ENCODE assay signal across 28 cellular contexts in genomic region chr2:228082571-228082970, GRCh38.
"Had no signal": no experiment of that assay in that cellular context is flagged by ENCODE, and none has a peak within 500 bp of the region (broad histone marks: within the 10 kb centered on the region; RNA-seq: fewer than 3 reads in every experiment).

No MANE protein-coding gene starts in this region.

- ATAC-seq: stimulated activated effector memory CD8-positive, alpha-beta T cell treated with anti-CD3 and anti-CD28 coated beads, Interleukin-12 subunit alpha, Interleukin-12 subunit beta, amount 100 ng/mL, for 72 hours; stimulated activated memory B cell treated with anti-CD40 and anti-IgM and Interleukin-4, amounts not matched to agents 10 μg/mL and 1 μg/mL and 100 μg/mL, for 72 hours; stimulated activated naive B cell treated with anti-CD40 and anti-IgM and Interleukin-4, amounts not matched to agents 10 μg/mL and 1 μg/mL and 100 μg/mL, for 72 hours; stimulated activated naive CD8-positive, alpha-beta T cell treated with anti-CD3 and anti-CD28 coated beads, Interleukin-15, amount 100 ng/mL, for 72 hours; stimulated activated naive CD8-positive, alpha-beta T cell treated with anti-CD3 and anti-CD28 coated beads, Interleukin-15, Interleukin-2, amounts not matched to agents 100 U/mL and 50 U/mL, for 24 hours; upper lobe of right lung had no signal

- H3K27me3 ChIP-seq: stomach, suprapubic skin, testis, thyroid gland, tibial artery, tibial nerve, upper lobe of left lung, upper lobe of right lung, uterus, vagina had no signal

- DNase-seq: stimulated activated CD4-positive, alpha-beta T cell treated with anti-CD3 and anti-CD28 coated beads, Interleukin-2, amount 100 ng/mL, for 24 hours; stimulated activated CD4-positive, alpha-beta T cell treated with anti-CD3 and anti-CD28 coated beads, Interleukin-2, amount 100 ng/mL, for 48 hours; stimulated activated CD4-positive, alpha-beta T cell treated with anti-CD3 and anti-CD28 coated beads, Interleukin-4, amount 100 ng/mL, for 1 hour; stimulated activated CD4-positive, alpha-beta T cell treated with anti-CD3 and anti-CD28 coated beads, Interleukin-4, amount 100 ng/mL, for 24 hours; stimulated activated CD4-positive, alpha-beta T cell treated with anti-CD3 and anti-CD28 coated beads, Interleukin-4, amount 100 ng/mL, for 4 hours; stimulated activated CD8-positive, alpha-beta memory T cell treated with anti-CD3 and anti-CD28 coated beads, Interleukin-4, amount 100 ng/mL, for 48 hours; stimulated activated naive B cell treated with anti-CD40 and anti-IgM and Interleukin-4, amounts not matched to agents 10 μg/mL and 1 μg/mL and 100 μg/mL, for 72 hours; stimulated activated naive CD4-positive, alpha-beta T cell; stimulated activated naive CD4-positive, alpha-beta T cell treated with Interleukin-2 at 50 U/mL for 16 hours; stimulated activated naive CD8-positive, alpha-beta T cell treated with anti-CD3 and anti-CD28 coated beads, Interleukin-15, amount 100 ng/mL, for 72 hours; stimulated activated naive CD8-positive, alpha-beta T cell treated with anti-CD3 and anti-CD28 coated beads, Interleukin-15, Interleukin-2, amounts not matched to agents 100 U/mL and 50 U/mL, for 24 hours; stomach; substantia nigra; testis; thyroid gland; tibial artery; trophoblast cell; upper lobe of left lung; upper lobe of right lung; uterus had no signal

- H3K27ac ChIP-seq: stomach, suprapubic skin, testis, thoracic aorta, thyroid gland, tibial artery, tibial nerve, upper lobe of left lung, upper lobe of right lung, uterus, vagina had no signal

- H3K9me3 ChIP-seq: stomach, suprapubic skin, testis, thoracic aorta, thyroid gland, tibial artery, tibial nerve, upper lobe of right lung, uterus, vagina had no signal

- H3K27ac Mint-ChIP-seq: stimulated activated effector memory CD8-positive, alpha-beta T cell treated with anti-CD3 and anti-CD28 coated beads, Interleukin-12 subunit alpha, Interleukin-12 subunit beta, amount 100 ng/mL, for 72 hours; stimulated activated memory B cell treated with anti-CD40 and anti-IgM and Interleukin-4, amounts not matched to agents 10 μg/mL and 1 μg/mL and 100 μg/mL, for 72 hours; stimulated activated naive B cell treated with anti-CD40 and anti-IgM and Interleukin-4, amounts not matched to agents 10 μg/mL and 1 μg/mL and 100 μg/mL, for 72 hours; stimulated activated naive CD8-positive, alpha-beta T cell treated with anti-CD3 and anti-CD28 coated beads, Interleukin-15, amount 100 ng/mL, for 72 hours; stimulated activated naive CD8-positive, alpha-beta T cell treated with anti-CD3 and anti-CD28 coated beads, Interleukin-15, Interleukin-2, amounts not matched to agents 100 ng/mL and 50 ng/mL, for 24 hours; type B pancreatic cell had no signal

- H3K36me3 ChIP-seq: stomach, suprapubic skin, thoracic aorta, thyroid gland, tibial artery, tibial nerve, upper lobe of left lung, upper lobe of right lung, uterus, vagina had no signal

- H3K4me1 ChIP-seq: stomach, suprapubic skin, testis, thyroid gland, tibial artery, tibial nerve, upper lobe of left lung, upper lobe of right lung, uterus, vagina had no signal

- H3K4me3 Mint-ChIP-seq: stimulated activated effector memory CD8-positive, alpha-beta T cell treated with anti-CD3 and anti-CD28 coated beads, Interleukin-12 subunit alpha, Interleukin-12 subunit beta, amount 100 ng/mL, for 72 hours; stimulated activated memory B cell treated with anti-CD40 and anti-IgM and Interleukin-4, amounts not matched to agents 10 μg/mL and 1 μg/mL and 100 μg/mL, for 72 hours; stimulated activated naive B cell treated with anti-CD40 and anti-IgM and Interleukin-4, amounts not matched to agents 10 μg/mL and 1 μg/mL and 100 μg/mL, for 72 hours; stimulated activated naive CD8-positive, alpha-beta T cell treated with anti-CD3 and anti-CD28 coated beads, Interleukin-15, amount 100 ng/mL, for 72 hours; stimulated activated naive CD8-positive, alpha-beta T cell treated with anti-CD3 and anti-CD28 coated beads, Interleukin-15, Interleukin-2, amounts not matched to agents 100 ng/mL and 50 ng/mL, for 24 hours; type B pancreatic cell had no signal

- H3K36me3 Mint-ChIP-seq: stimulated activated effector memory CD8-positive, alpha-beta T cell treated with anti-CD3 and anti-CD28 coated beads, Interleukin-12 subunit alpha, Interleukin-12 subunit beta, amount 100 ng/mL, for 72 hours; stimulated activated memory B cell treated with anti-CD40 and anti-IgM and Interleukin-4, amounts not matched to agents 10 μg/mL and 1 μg/mL and 100 μg/mL, for 72 hours; stimulated activated naive B cell treated with anti-CD40 and anti-IgM and Interleukin-4, amounts not matched to agents 10 μg/mL and 1 μg/mL and 100 μg/mL, for 72 hours; type B pancreatic cell had no signal

- H3K4me1 Mint-ChIP-seq: stimulated activated effector memory CD8-positive, alpha-beta T cell treated with anti-CD3 and anti-CD28 coated beads, Interleukin-12 subunit alpha, Interleukin-12 subunit beta, amount 100 ng/mL, for 72 hours; stimulated activated memory B cell treated with anti-CD40 and anti-IgM and Interleukin-4, amounts not matched to agents 10 μg/mL and 1 μg/mL and 100 μg/mL, for 72 hours; stimulated activated naive B cell treated with anti-CD40 and anti-IgM and Interleukin-4, amounts not matched to agents 10 μg/mL and 1 μg/mL and 100 μg/mL, for 72 hours; stimulated activated naive CD8-positive, alpha-beta T cell treated with anti-CD3 and anti-CD28 coated beads, Interleukin-15, amount 100 ng/mL, for 72 hours had no signal

- H3K4me3 ChIP-seq: stomach, suprapubic skin, testis, thoracic aorta, thyroid gland, tibial artery, tibial nerve, upper lobe of left lung, upper lobe of right lung, uterus, vagina had no signal

- H3K27me3 Mint-ChIP-seq: stimulated activated memory B cell treated with anti-CD40 and anti-IgM and Interleukin-4, amounts not matched to agents 10 μg/mL and 1 μg/mL and 100 μg/mL, for 72 hours; stimulated activated naive B cell treated with anti-CD40 and anti-IgM and Interleukin-4, amounts not matched to agents 10 μg/mL and 1 μg/mL and 100 μg/mL, for 72 hours; stimulated activated naive CD8-positive, alpha-beta T cell treated with anti-CD3 and anti-CD28 coated beads, Interleukin-15, amount 100 ng/mL, for 72 hours; stimulated activated naive CD8-positive, alpha-beta T cell treated with anti-CD3 and anti-CD28 coated beads, Interleukin-15, Interleukin-2, amounts not matched to agents 100 ng/mL and 50 ng/mL, for 24 hours; type B pancreatic cell had no signal
